ENCODE assay signal across 8 cellular contexts in genomic region chr1:1019122-1019999, GRCh38. TPM values are rescaled to one million over a fixed set of nuclear protein-coding genes. Genes with fewer than 3 reads are reported as not detected.
DNase-seq lines count a peak whose midpoint lies in the region; ATAC-seq and TF ChIP-seq lines count a peak whose summit lies in the region.

No MANE protein-coding gene starts in this region.

- H3K4me3 Mint-ChIP-seq in CD14-positive monocyte, result peak overlapping the region; percentile 73 to 74
- peak overlapping the region; percentile 36 to 78 (median 62) for H3K4me3 Mint-ChIP-seq in naive thymus-derived CD8-positive, alpha-beta T cell
- H3K4me3 Mint-ChIP-seq in stimulated activated naive B cell treated with anti-CD40 and anti-IgM and Interleukin-4, amounts not matched to agents 10 μg/mL and 1 μg/mL and 100 μg/mL, for 72 hours, result peak overlapping the region; percentile 53 to 59

- intact Hi-C loops in CD14-positive monocyte (cut with micrococcal nuclease), result loop anchor here in 1 of 2 donors (10.0 kb wide), 1 partner anchor 355 kb away; the partner anchor contains the start of gene AURKAIP1

- TF ChIP-seq CTCF in CD14-positive monocyte (IDR thresholded peaks at IDR 0.05), result peak; percentile 36

- H3K4me1 Mint-ChIP-seq in CD14-positive monocyte, result peaks cover 6% of the 10 kb centered on the region
- peaks cover 8 to 33% (median 26%) of the 10 kb centered on the region in 4 donors for H3K4me1 Mint-ChIP-seq in naive thymus-derived CD8-positive, alpha-beta T cell
- H3K4me1 Mint-ChIP-seq in stimulated activated naive B cell treated with anti-CD40 and anti-IgM and Interleukin-4, amounts not matched to agents 10 μg/mL and 1 μg/mL and 100 μg/mL, for 72 hours, result peaks cover 6 to 30% of the 10 kb centered on the region in 2 donors

- peaks cover 29 to 42% (median 40%) of the 10 kb centered on the region in 3 donors for H3K27me3 Mint-ChIP-seq in CD14-positive monocyte (ENCODE audit: low read depth in 3 of 3)
- H3K27me3 Mint-ChIP-seq in naive thymus-derived CD8-positive, alpha-beta T cell, result no peaks in the 10 kb centered on the region
- peaks cover 6 to 26% of the 10 kb centered on the region in 2 donors for H3K27me3 Mint-ChIP-seq in stimulated activated naive B cell treated with anti-CD40 and anti-IgM and Interleukin-4, amounts not matched to agents 10 μg/mL and 1 μg/mL and 100 μg/mL, for 72 hours

- ATAC-seq in GM19043 (IDR thresholded peaks at IDR 0.05; ENCODE audit: low read depth, unreplicated experiment) (peak; percentile 60), HG03342 (IDR thresholded peaks at IDR 0.05; ENCODE audit: unreplicated experiment) (peak; percentile 59), esophagus mucosa (peak; percentile 77)
- ATAC-seq in naive thymus-derived CD8-positive, alpha-beta T cell, result peak; percentile 77
- ATAC-seq in stimulated activated naive B cell treated with anti-CD40 and anti-IgM and Interleukin-4, amounts not matched to agents 10 μg/mL and 1 μg/mL and 100 μg/mL, for 72 hours (replicated peaks), result peak; percentile 76 to 85

- H3K27me3 ChIP-seq in NT2/D1 (ENCODE audit: insufficient read depth, insufficient read length), result no peaks in the 10 kb centered on the region

- H3K9ac ChIP-seq in NT2/D1 (ENCODE audit: insufficient read length, low read depth), result no peak overlapping the region

- DNase-seq in CD14-positive monocyte (ENCODE audit: low spot score) (peak; percentile 72), NT2/D1 (ENCODE audit: low read depth, low spot score) (peak; percentile 63), activated T-cell treated with anti-CD3 and anti-CD28 coated beads for 48 hours (ENCODE audit: low read depth) (peak; percentile 82)
- DNase-seq in naive thymus-derived CD8-positive, alpha-beta T cell, result peak; percentile 66 to 87 (median 84)
- DNase-seq in stimulated activated naive B cell treated with anti-CD40 and anti-IgM and Interleukin-4, amounts not matched to agents 10 μg/mL and 1 μg/mL and 100 μg/mL, for 72 hours, result peak; percentile 75

- peak overlapping the region in 1 of 7 donors; percentile 19 for H3K27ac Mint-ChIP-seq in CD14-positive monocyte
- H3K27ac Mint-ChIP-seq in naive thymus-derived CD8-positive, alpha-beta T cell, result peak overlapping the region in 5 of 10 donors; percentile 7 to 71 (median 37)
- H3K27ac Mint-ChIP-seq in stimulated activated naive B cell treated with anti-CD40 and anti-IgM and Interleukin-4, amounts not matched to agents 10 μg/mL and 1 μg/mL and 100 μg/mL, for 72 hours, result no peak overlapping the region

- H3K4me3 ChIP-seq in NT2/D1 (ENCODE audit: insufficient read length, low read depth), result no peak overlapping the region

- POLR2A ChIA-PET in naive thymus-derived CD8-positive, alpha-beta T cell (lab: Charles Lee), result interaction anchor here (0.5 to 1.4 kb wide), 8 partner anchors 13 to 884 kb away, joined by 3 to 7 read pairs (median 3); partner anchors contain the start of gene C1orf159

- no peaks in the 10 kb centered on the region for H3K9me3 ChIP-seq in NT2/D1 (ENCODE audit: insufficient read depth, low read length)

- H3K9me3 Mint-ChIP-seq in CD14-positive monocyte, result peaks cover 0 to 6% (median 0%) of the 10 kb centered on the region in 7 donors
- H3K9me3 Mint-ChIP-seq in naive thymus-derived CD8-positive, alpha-beta T cell, result no peaks in the 10 kb centered on the region
- H3K9me3 Mint-ChIP-seq in stimulated activated naive B cell treated with anti-CD40 and anti-IgM and Interleukin-4, amounts not matched to agents 10 μg/mL and 1 μg/mL and 100 μg/mL, for 72 hours, result no peaks in the 10 kb centered on the region

- H3K4me1 ChIP-seq in NT2/D1 (ENCODE audit: insufficient read depth, insufficient read length), result peaks cover 17% of the 10 kb centered on the region

- H3K36me3 ChIP-seq in NT2/D1 (ENCODE audit: insufficient read depth, insufficient read length, low read length), result peaks cover 25% of the 10 kb centered on the region

- no peaks in the 10 kb centered on the region for H3K36me3 Mint-ChIP-seq in CD14-positive monocyte
- H3K36me3 Mint-ChIP-seq in naive thymus-derived CD8-positive, alpha-beta T cell, result peaks cover 0 to 1% (median 0%) of the 10 kb centered on the region in 3 donors
- H3K36me3 Mint-ChIP-seq in stimulated activated naive B cell treated with anti-CD40 and anti-IgM and Interleukin-4, amounts not matched to agents 10 μg/mL and 1 μg/mL and 100 μg/mL, for 72 hours, result peaks cover 2 to 8% of the 10 kb centered on the region in 2 donors

RNA-seq across cellular contexts. Expression of gene AGRN, which starts 0.6 kb away (rescaled TPM):
- under 1 TPM; 0.06 to 0.43 TPM for polyA plus RNA-seq in CD14-positive monocyte
- 41.0 TPM for total RNA-seq in esophagus mucosa
- total RNA-seq in naive thymus-derived CD8-positive, alpha-beta T cell, result 1 to 10 TPM; 6.2 to 6.4 TPM
- under 1 TPM; 0.15 to 0.71 (median 0.47) TPM for polyA plus RNA-seq in naive thymus-derived CD8-positive, alpha-beta T cell

RNA-seq across cellular contexts. Expression of gene ISG15, which starts 6.1 kb away (rescaled TPM):
- polyA plus RNA-seq in CD14-positive monocyte, result 100 to 1,000 TPM; 128 to 241 TPM
- 12.1 TPM for total RNA-seq in esophagus mucosa
- total RNA-seq in naive thymus-derived CD8-positive, alpha-beta T cell, result 10 to 100 TPM; 30.3 to 30.7 TPM
- polyA plus RNA-seq in naive thymus-derived CD8-positive, alpha-beta T cell, result 100 to 1,000 TPM; 133 to 220 (median 217) TPM

RNA-seq across cellular contexts. Expression of gene HES4, which starts 19.5 kb away (rescaled TPM):
- polyA plus RNA-seq in CD14-positive monocyte, result 1 to 10 TPM; 1.4 to 2.0 TPM
- 15.7 TPM for total RNA-seq in esophagus mucosa
- total RNA-seq in naive thymus-derived CD8-positive, alpha-beta T cell, result not detected
- polyA plus RNA-seq in naive thymus-derived CD8-positive, alpha-beta T cell, result under 1 TPM in 1 of 3 donors, not detected in 2; 0.85 TPM

RNA-seq across cellular contexts. Expression of gene PERM1, which starts 37.5 kb away (rescaled TPM):
- not detected for polyA plus RNA-seq in CD14-positive monocyte
- not detected for total RNA-seq in esophagus mucosa
- not detected for total RNA-seq in naive thymus-derived CD8-positive, alpha-beta T cell
- not detected for polyA plus RNA-seq in naive thymus-derived CD8-positive, alpha-beta T cell

RNA-seq across cellular contexts. Expression of gene PLEKHN1, which starts 53.1 kb away (rescaled TPM):
- under 1 TPM; 0.21 to 0.62 TPM for polyA plus RNA-seq in CD14-positive monocyte
- total RNA-seq in esophagus mucosa, result 26.4 TPM
- total RNA-seq in naive thymus-derived CD8-positive, alpha-beta T cell, result under 1 TPM; 0.60 to 0.93 TPM
- polyA plus RNA-seq in naive thymus-derived CD8-positive, alpha-beta T cell, result under 1 TPM in 1 of 3 donors, not detected in 2; 0.19 TPM

Comparison
In these comparisons a context has a peak if more than half of its experiments do, and no peak if none do; other contexts are left out.
1. RNA of gene HES4, which starts 19.5 kb away (total RNA-seq): 15.7 TPM in esophagus mucosa (single experiment); not detected in naive thymus-derived CD8-positive, alpha-beta T cell; every median in the first group is over 10 times any median in the second.
2. Peak in every context shown above with its lines, with median percentiles within 50 percentile points of each other: DNase-seq, H3K4me3 Mint-ChIP-seq and ATAC-seq.